11 cellular contexts compared by ENCODE assay signal in the genomic region with DNA sequence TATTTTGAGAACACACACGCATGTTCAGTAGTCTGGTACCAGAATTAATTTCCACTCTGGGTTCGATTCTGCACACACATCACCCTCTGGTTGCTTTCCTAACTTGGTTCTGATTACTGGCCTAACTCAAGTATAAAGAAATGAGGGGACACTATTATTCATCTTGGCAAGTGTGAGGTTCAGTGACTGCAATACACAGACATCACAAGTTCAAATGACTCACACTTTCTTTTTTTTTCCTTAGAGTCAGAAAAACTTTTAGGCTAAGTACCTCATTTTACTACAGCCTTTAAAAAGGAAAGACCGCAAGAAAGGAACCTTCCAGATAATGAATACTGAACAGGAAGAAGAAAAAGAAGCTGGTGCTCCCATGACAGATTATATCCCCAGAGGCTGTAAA. TPM values are rescaled to one million over a fixed set of nuclear protein-coding genes. Genes with fewer than 3 reads are reported as not detected.
DNase-seq lines count a peak whose midpoint lies in the region; ATAC-seq, FAIRE-seq and TF ChIP-seq lines count a peak whose summit lies in the region.
"Had no signal": no experiment of that assay in that cellular context is flagged by ENCODE, and none has a peak within 500 bp of the region (broad histone marks: within the 10 kb centered on the region; RNA-seq: fewer than 3 reads in every experiment).

No MANE protein-coding gene starts in this region.

- no peak for TF ChIP-seq POLR2A in A549 (IDR thresholded peaks at IDR 0.05; ENCODE audit: low read length)

- no peak overlapping the region for H2BK5ac ChIP-seq in mesendoderm (ENCODE audit: low read length)

- H3K56ac ChIP-seq in mesendoderm (ENCODE audit: low read length), result no peak overlapping the region

- POLR2A ChIA-PET in A549 (lab: Yijun Ruan, JAX), result no interaction called here

- BruUV-seq in mammary epithelial cell (replicated peaks; lab: Mats Ljungman, UMichigan), result no TSS peak

- H3K27ac ChIP-seq in A549 (peak overlapping the region; percentile 28 to 76; a peak in 5 of 6 replicates), mammary epithelial cell (ENCODE audit: insufficient read depth, low read depth, low read length) (peak overlapping the region; percentile 97), mesendoderm (ENCODE audit: low read depth, low read length) (no peak overlapping the region)

- H3K4me2 ChIP-seq in A549 (peak overlapping the region; percentile 22), mammary epithelial cell (ENCODE audit: insufficient read depth, low read depth, low read length) (peak overlapping the region; percentile 15), mesendoderm (ENCODE audit: low read length) (no peak overlapping the region)

- no peak overlapping the region for H2BK15ac ChIP-seq in mesendoderm (replicated peaks; ENCODE audit: low read depth)

- H3K36me3 ChIP-seq in mammary epithelial cell (ENCODE audit: insufficient read depth, low read length), result peaks cover 15% of the 10 kb centered on the region
- no peaks in the 10 kb centered on the region for H3K36me3 ChIP-seq in mesendoderm (ENCODE audit: control insufficient read depth, insufficient read depth, low read length)

- H3K18ac ChIP-seq in mesendoderm (ENCODE audit: low read length), result no peak overlapping the region

- H2AFZ ChIP-seq in mammary epithelial cell (ENCODE audit: low read depth, low read length), result no peak overlapping the region

- in situ Hi-C loops in mammary epithelial cell (cut with MboI; ENCODE audit: low sequenced_read_pairs in 2 of 2), result no loop called here

- H2AK5ac ChIP-seq in mesendoderm (ENCODE audit: low read length), result no peak overlapping the region

- H3K79me1 ChIP-seq in mesendoderm (ENCODE audit: low read length), result no peaks in the 10 kb centered on the region

- H3K27me3 ChIP-seq in mammary epithelial cell (ENCODE audit: insufficient read depth, low read length) (no peaks in the 10 kb centered on the region), mesendoderm (ENCODE audit: insufficient read depth, low read length, poor library complexity) (no peaks in the 10 kb centered on the region)

- dilution Hi-C loops in mammary epithelial cell (cut with HindIII; ENCODE audit: low sequenced_read_pairs), result no loop called here

- H4K20me1 ChIP-seq in mammary epithelial cell (ENCODE audit: insufficient read depth, low read length), result no peaks in the 10 kb centered on the region

- no peak overlapping the region for H3K4me3 ChIP-seq in A549
- no peak overlapping the region for H3K4me3 ChIP-seq in mammary epithelial cell (replicated peaks in 1 of 3; ENCODE audit: insufficient read depth in 1 of 3, low read depth in 2 of 3, low read length in 3 of 3)
- H3K4me3 ChIP-seq in mesendoderm (ENCODE audit: low read length), result no peak overlapping the region

- no peak for TF ChIP-seq RAD21 in A549 (conservative IDR thresholded peaks at IDR 0.05 in 1 of 2, IDR thresholded peaks at IDR 0.05 in 1 of 2)

- TF ChIP-seq EP300 in A549 (IDR thresholded peaks at IDR 0.05), result no peak

- no peak for FAIRE-seq in A549 (lab: Jason Lieb, UNC)

- ATAC-seq in A549 (peak in 1 of 2 experiments; percentile 32; a peak in 1 of 6 replicates), GM19397 (IDR thresholded peaks at IDR 0.05; ENCODE audit: unreplicated experiment) (no peak)

- H3K4me1 ChIP-seq in A549 (peaks cover 47% of the 10 kb centered on the region), mammary epithelial cell (ENCODE audit: insufficient read depth, low read length) (peaks cover 69% of the 10 kb centered on the region), mesendoderm (ENCODE audit: control insufficient read depth, low read depth, low read length) (no peaks in the 10 kb centered on the region)

- CTCF ChIA-PET in A549 (lab: Yijun Ruan, JAX) (interaction anchor here (1.0 to 4.9 kb wide), 9 partner anchors 8 to 332 kb away, joined by 3 to 31 read pairs (median 5); no protein-coding TSS in a partner anchor), mammary epithelial cell (lab: Charles Lee; ENCODE audit: low non-redundant PET) (no interaction called here)

- H3K9me3 ChIP-seq in A549 (no peaks in the 10 kb centered on the region), mammary epithelial cell (replicated peaks; ENCODE audit: insufficient read depth, low read length) (no peaks in the 10 kb centered on the region)

- DNase-seq in A549 (ENCODE audit: low read depth in 1 of 2, low spot score in 1 of 2) (no peak), M059J (ENCODE audit: low read depth) (peak; percentile 87), mammary epithelial cell (peak; percentile 71), mesendoderm (peak; percentile 14), middle frontal gyrus (ENCODE audit: extremely low spot score, low spot score) (no peak), DMS114 treated with DMSO at 0.1 percent for 48 hours (lab: John Stamatoyannopoulos, UW; ENCODE audit: unreplicated experiment) (no peak), NCI-H526 (lab: John Stamatoyannopoulos, UW) (no peak)
- DNase-seq: DND-41, Kasumi-1 had no signal

- no peak overlapping the region for H3K23ac ChIP-seq in mesendoderm (ENCODE audit: low read length)

- intact Hi-C loops in mammary epithelial cell (cut with micrococcal nuclease), result loop anchor here (5.0 kb wide), 1 partner anchor 203 kb away; a partner anchor contains a TSS

- no peak overlapping the region for H2BK120ac ChIP-seq in mesendoderm (ENCODE audit: low read depth, low read length)

- H3K9ac ChIP-seq in mammary epithelial cell (ENCODE audit: insufficient read depth, low read length) (peak overlapping the region; percentile 69), mesendoderm (ENCODE audit: low read length) (no peak overlapping the region)

- WGBS in A549 (ENCODE audit: missing lambda C conversion rate), result 89% methylated on average over 3 of the region's 3 CpGs
- 79% methylated on average over 3 of the region's 3 CpGs for WGBS in mammary epithelial cell (ENCODE audit: low coverage, missing lambda C conversion rate)
- WGBS in mesendoderm (ENCODE audit: extremely low coverage, insufficient coverage, low lambda C conversion rate), result no CpG with 5 or more reads among the region's 3 CpGs

- no peak overlapping the region for H3K4ac ChIP-seq in mesendoderm (ENCODE audit: low read depth, low read length)

- H3K79me2 ChIP-seq in mammary epithelial cell (ENCODE audit: insufficient read depth, low read length), result peaks cover 12% of the 10 kb centered on the region
- no peaks in the 10 kb centered on the region for H3K79me2 ChIP-seq in mesendoderm (ENCODE audit: control insufficient read depth, insufficient read depth, low read length)

- no peak overlapping the region for H4K5ac ChIP-seq in mesendoderm (ENCODE audit: low read length)

- H4K8ac ChIP-seq in mesendoderm (ENCODE audit: low read depth, low read length), result no peak overlapping the region

- TF ChIP-seq CTCF in A549 (IDR thresholded peaks at IDR 0.05), result no peak
- TF ChIP-seq CTCF in mammary epithelial cell (conservative IDR thresholded peaks at IDR 0.05 in 1 of 2, IDR thresholded peaks at IDR 0.05 in 1 of 2; ENCODE audit: extremely low read depth in 1 of 2, insufficient read depth in 1 of 2, low read depth in 1 of 2, low read length in 2 of 2), result no peak

TF ChIP-seq in A549, 52 proteins besides CTCF, POLR2A, EP300 and RAD21:
- TF ChIP-seq NFE2L2 (conservative IDR thresholded peaks at IDR 0.05; ENCODE audit: low read length), result no peak
- TF ChIP-seq FOSL2 (IDR thresholded peaks at IDR 0.05), result no peak; the same call in 1 of the 2 replicates
- peak; percentile 59 for TF ChIP-seq FOSL2 (CRISPR knock-in tag; IDR thresholded peaks at IDR 0.05)

RNA-seq across cellular contexts. Expression of a gene that starts 37.3 kb away (rescaled TPM):
- polyA plus RNA-seq in A549 (2011; rRNA removed) (not detected in 2 replicates), A549 (2017; fragmentation: RNase III; extraction: RNeasy Plus Mini Kit Qiagen cat#74134 plus additional on column Dnase treatment) (not detected in 3 replicates), mammary epithelial cell (not detected)
- polyA plus RNA-seq in A549 (2012; cell fraction: cytosol; rRNA removed), result not detected in 2 replicates
- polyA plus RNA-seq in A549 (2012; cell fraction: nucleus; rRNA removed), result 0.05 TPM in 1 of 2 replicates, not detected in the other
- not detected in 2 replicates for polyA minus RNA-seq in A549 (2011; rRNA and poly(A)+ RNA removed)
- not detected in 2 replicates for total RNA-seq in M059J (2014; rRNA removed; shearing (Covaris generic))
- not detected for total RNA-seq in mammary epithelial cell
- not detected for polyA minus RNA-seq in mammary epithelial cell
- not detected for polyA plus RNA-seq in mesendoderm (2013, experiment 1 of 2)
- polyA plus RNA-seq in mesendoderm (2013, experiment 2 of 2), result not detected
- polyA plus RNA-seq: esophagus had no signal

Comparison
In these comparisons a context has a peak if more than half of its experiments do, and no peak if none do; other contexts are left out.
1. DNase-seq: peak in M059J (single experiment), mammary epithelial cell (single experiment) and mesendoderm (single experiment); none in A549 (0 of 2), middle frontal gyrus (single experiment), DMS114 treated with DMSO at 0.1 percent for 48 hours (single experiment) and NCI-H526 (0 of 2).